Comparison of ENCODE assay signal across 9 cellular contexts in the genomic region with DNA sequence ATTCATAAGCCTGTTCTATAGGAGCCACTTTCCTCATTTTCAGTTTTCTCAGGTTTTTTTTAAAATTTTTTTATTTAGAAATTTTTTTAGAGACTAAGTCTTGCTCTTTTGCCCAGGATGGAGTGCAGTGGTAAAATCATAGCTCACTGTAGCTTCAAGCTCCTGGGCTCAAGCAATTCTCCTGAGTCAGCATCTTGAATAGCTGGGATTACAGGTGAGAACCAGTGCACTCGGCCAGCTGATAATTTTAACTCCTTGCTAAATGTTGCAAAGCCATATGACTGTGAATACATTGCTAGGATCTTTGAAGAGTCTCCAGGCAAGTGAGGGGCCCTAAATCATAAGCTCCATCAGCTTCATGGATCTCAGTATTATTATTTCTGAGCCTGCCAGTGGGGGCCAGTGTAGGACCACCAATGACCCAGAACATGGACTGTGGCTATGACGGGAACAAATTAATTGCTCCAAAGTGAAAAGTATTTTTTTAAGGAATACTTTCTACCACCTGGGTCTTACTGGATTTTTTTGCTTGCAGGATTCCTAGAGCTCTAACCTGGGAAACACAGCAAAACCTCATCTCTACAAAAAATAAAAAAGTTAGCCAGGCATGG. TPM values are rescaled to one million over a fixed set of nuclear protein-coding genes. Genes with fewer than 3 reads are reported as not detected.
DNase-seq lines count a peak whose midpoint lies in the region; ATAC-seq, FAIRE-seq and TF ChIP-seq lines count a peak whose summit lies in the region.
"Had no signal": no experiment of that assay in that cellular context is flagged by ENCODE, and none has a peak within 500 bp of the region (broad histone marks: within the 10 kb centered on the region; RNA-seq: fewer than 3 reads in every experiment).

No MANE protein-coding gene starts in this region.

- H3K4me3 Mint-ChIP-seq in Calu3 (ENCODE audit: low read depth, unreplicated experiment) = no peak overlapping the region
- H3K4me3 Mint-ChIP-seq: naive thymus-derived CD8-positive, alpha-beta T cell had no signal

- H3K4me1 ChIP-seq in HEK293 (ENCODE audit: control insufficient read depth, insufficient read depth, low read length) (no peaks in the 10 kb centered on the region), keratinocyte (ENCODE audit: control insufficient read depth, extremely low read depth, insufficient read depth, low read length) (no peaks in the 10 kb centered on the region), upper lobe of left lung (peaks cover 0 to 4% (median 2%) of the 10 kb centered on the region in 4 donors), ascending aorta (no peaks in the 10 kb centered on the region)

- H3K27me3 Mint-ChIP-seq in Calu3 (ENCODE audit: unreplicated experiment) = no peaks in the 10 kb centered on the region

- TF ChIP-seq CTCF in Calu3 (IDR thresholded peaks at IDR 0.05; ENCODE audit: unreplicated experiment) (no peak), HEK293 (tag by site-specific recombination; IDR thresholded peaks at IDR 0.05) (peak; percentile 38), SU-DHL-6 (IDR thresholded peaks at IDR 0.05; ENCODE audit: insufficient read depth, low read length, poor library complexity, severe bottlenecking) (peak; percentile 28), keratinocyte (optimal IDR thresholded peaks at IDR 0.05 in 1 of 3, IDR thresholded peaks at IDR 0.05 in 1 of 3, conservative IDR thresholded peaks at IDR 0.05 in 1 of 3; ENCODE audit: extremely low read depth in 1 of 3, insufficient read depth in 2 of 3, low read length in 3 of 3) (peak in 2 of 3 experiments; percentile 17 to 39), upper lobe of left lung (IDR thresholded peaks at IDR 0.05) (peak in 2 of 6 experiments; percentile 40 to 41), ascending aorta (IDR thresholded peaks at IDR 0.05) (no peak)

- H3K4me3 ChIP-seq in HEK293 (ENCODE audit: low read depth, low read length) (no peak overlapping the region), SU-DHL-6 (ENCODE audit: insufficient read depth, low read length, poor library complexity, severe bottlenecking) (no peak overlapping the region), keratinocyte (ENCODE audit: control insufficient read depth in 2 of 3, extremely low read depth in 1 of 3, insufficient read depth in 2 of 3, low read depth in 1 of 3, low read length in 3 of 3) (no peak overlapping the region), upper lobe of left lung (no peak overlapping the region), ascending aorta (no peak overlapping the region)

- DNase-seq in Calu3 (peak; percentile 47), keratinocyte (ENCODE audit: low read depth, low spot score) (no peak), upper lobe of left lung (no peak), ascending aorta (ENCODE audit: low spot score in 2 of 2) (no peak)
- no peak for DNase-seq in stimulated activated CD4-positive, alpha-beta T cell treated with anti-CD3 and anti-CD28 coated beads, Interleukin-4, amount 100 ng/mL, for 1 hour
- DNase-seq: naive thymus-derived CD8-positive, alpha-beta T cell had no signal

- H3K27me3 ChIP-seq in SU-DHL-6 (ENCODE audit: low read length) (no peaks in the 10 kb centered on the region), keratinocyte (ENCODE audit: control insufficient read depth, extremely low read depth, insufficient read depth, low read length) (no peaks in the 10 kb centered on the region), upper lobe of left lung (no peaks in the 10 kb centered on the region), ascending aorta (no peaks in the 10 kb centered on the region)

- intact Hi-C loops in Calu3 (cut with micrococcal nuclease; ENCODE audit: unreplicated experiment) = loop anchor here (1.0 to 5.0 kb wide), 2 partner anchors 41 to 116 kb away; no protein-coding TSS in a partner anchor
- intact Hi-C loops in ascending aorta (cut with DNase I) = no loop called here

- no peak overlapping the region for H3K27ac Mint-ChIP-seq in Calu3 (ENCODE audit: unreplicated experiment)
- H3K27ac Mint-ChIP-seq: naive thymus-derived CD8-positive, alpha-beta T cell had no signal

- 25 to 29% methylated on average over 2 of the region's 2 CpGs for WGBS in upper lobe of left lung, 2 donors

- no peaks in the 10 kb centered on the region for H3K36me3 ChIP-seq in HEK293 (ENCODE audit: control insufficient read depth in 2 of 2, insufficient read depth in 1 of 2, low read length in 2 of 2)
- no peaks in the 10 kb centered on the region for H3K36me3 ChIP-seq in SU-DHL-6 (ENCODE audit: low read length)
- no peaks in the 10 kb centered on the region for H3K36me3 ChIP-seq in keratinocyte (ENCODE audit: control insufficient read depth in 2 of 2, extremely low read depth in 1 of 2, insufficient read depth in 2 of 2, low read length in 2 of 2)
- H3K36me3 ChIP-seq in upper lobe of left lung = no peaks in the 10 kb centered on the region
- H3K36me3 ChIP-seq in ascending aorta = no peaks in the 10 kb centered on the region

- POLR2A ChIA-PET in HEK293 (lab: Yijun Ruan, JAX) = interaction anchor here (6.4 kb wide), 1 partner anchor 14 kb away, joined by 62 read pairs; a partner anchor contains a TSS

- FAIRE-seq in keratinocyte (lab: Jason Lieb, UNC) = no peak

- H3K79me2 ChIP-seq in SU-DHL-6 (ENCODE audit: insufficient read depth, low read length) (no peaks in the 10 kb centered on the region), keratinocyte (ENCODE audit: control insufficient read depth, insufficient read depth, low read length) (no peaks in the 10 kb centered on the region)

- CTCF ChIA-PET in Calu3 (lab: Charles Lee) (interaction anchor here (0.6 to 2.2 kb wide), 5 partner anchors 15 to 193 kb away, joined by 3 to 21 read pairs (median 4); a partner anchor contains a TSS), HEK293 (lab: Yijun Ruan, JAX) (interaction anchor here (0.6 to 3.7 kb wide), 30 partner anchors 8 to 1307 kb away, joined by 3 to 27 read pairs (median 4); a partner anchor contains a TSS)

- TF ChIP-seq POLR2A in upper lobe of left lung (IDR thresholded peaks at IDR 0.05) = no peak

- no TSS peak for BruUV-seq in Calu3 (replicated peaks; lab: Mats Ljungman, UMichigan)

- TF ChIP-seq EP300 in upper lobe of left lung (IDR thresholded peaks at IDR 0.05) = no peak

- dilution Hi-C loops in keratinocyte (cut with MboI; ENCODE audit: extremely low pct_ligation_motif_present, low sequenced_read_pairs) = no loop called here

- H4K20me1 ChIP-seq in SU-DHL-6 (ENCODE audit: low read depth, low read length) (no peaks in the 10 kb centered on the region), keratinocyte (ENCODE audit: control insufficient read depth, extremely low read depth, insufficient read depth, low read length) (no peaks in the 10 kb centered on the region)

- H3K9me2 ChIP-seq in SU-DHL-6 (replicated peaks; ENCODE audit: insufficient read depth, low read length) = no peaks in the 10 kb centered on the region

- no peaks in the 10 kb centered on the region for H3K9me3 Mint-ChIP-seq in Calu3 (ENCODE audit: low read depth, unreplicated experiment)
- H3K9me3 Mint-ChIP-seq: naive thymus-derived CD8-positive, alpha-beta T cell had no signal

- H3K4me1 Mint-ChIP-seq in Calu3 (ENCODE audit: low read depth, unreplicated experiment) = peaks cover 5% of the 10 kb centered on the region

- H3K4me2 ChIP-seq in SU-DHL-6 (ENCODE audit: low read depth, low read length, poor library complexity, severe bottlenecking) (no peak overlapping the region), keratinocyte (ENCODE audit: control insufficient read depth, extremely low read depth, insufficient read depth, low read depth, low read length) (no peak overlapping the region)

- H2AFZ ChIP-seq in SU-DHL-6 (ENCODE audit: low read depth, low read length, severe bottlenecking) = no peak overlapping the region
- H2AFZ ChIP-seq in keratinocyte (ENCODE audit: control insufficient read depth, low read length) = no peak overlapping the region

- 0 out of 2 replicates have a peak, but pooled peaks cover 8% of the 10 kb centered on the region for H3F3A ChIP-seq in SU-DHL-6 (ENCODE audit: insufficient read depth)

- no peak overlapping the region for H3K9ac ChIP-seq in SU-DHL-6 (ENCODE audit: low read length)
- no peak overlapping the region for H3K9ac ChIP-seq in keratinocyte (ENCODE audit: control insufficient read depth, extremely low read depth, insufficient read depth, low read length)

- no peak overlapping the region for H3K27ac ChIP-seq in HEK293 (ENCODE audit: extremely low read depth, low read depth, low read length)
- H3K27ac ChIP-seq in SU-DHL-6 (ENCODE audit: low read depth, low read length) = no peak overlapping the region
- no peak overlapping the region for H3K27ac ChIP-seq in keratinocyte (ENCODE audit: control insufficient read depth, insufficient read depth, low read length)
- no peak overlapping the region for H3K27ac ChIP-seq in upper lobe of left lung
- no peak overlapping the region for H3K27ac ChIP-seq in ascending aorta

- ATAC-seq in HG02970 (IDR thresholded peaks at IDR 0.05; ENCODE audit: low FRiP score, unreplicated experiment) = no peak
- ATAC-seq in upper lobe of left lung (ENCODE audit: low FRiP score in 2 of 2) = no peak

- no peaks in the 10 kb centered on the region for H3K9me1 ChIP-seq in keratinocyte (ENCODE audit: control insufficient read depth, extremely low read depth, insufficient read depth, low read length)

- H3K36me3 Mint-ChIP-seq in Calu3 (ENCODE audit: insufficient read depth, unreplicated experiment) = peaks cover 1% of the 10 kb centered on the region
- H3K36me3 Mint-ChIP-seq: naive thymus-derived CD8-positive, alpha-beta T cell had no signal

- H3K9me3 ChIP-seq in HEK293 (ENCODE audit: control insufficient read depth, insufficient read depth, low read depth, low read length) (no peaks in the 10 kb centered on the region), SU-DHL-6 (ENCODE audit: insufficient read depth, low read length) (no peaks in the 10 kb centered on the region), keratinocyte (ENCODE audit: control insufficient read depth, low read depth, low read length) (no peaks in the 10 kb centered on the region), upper lobe of left lung (no peaks in the 10 kb centered on the region), ascending aorta (no peaks in the 10 kb centered on the region)

RNA-seq across cellular contexts. Expression of a gene that starts 5.7 kb away (rescaled TPM):
- total RNA-seq in Calu3 (2022) (28.7 and 32.6 TPM in 2 replicates), upper lobe of left lung (100 to 1,000 TPM in 1 of 6 donors, 10 to 100 TPM in 5; 56.4 to 122 (median 74.2) TPM), ascending aorta (18.9 TPM)
- polyA plus RNA-seq in keratinocyte = 15.1 to 26.8 TPM (median 23.2 TPM) in 3 replicates
- 34.1 TPM for polyA plus RNA-seq in keratinocyte (2011; ENCODE audit: low read depth)
- 10.5 and 17.7 TPM in 2 replicates for polyA plus RNA-seq in keratinocyte (2011; cell fraction: cytosol; rRNA removed)
- 46.7 and 50.6 TPM in 2 replicates for polyA plus RNA-seq in keratinocyte (2011; cell fraction: nucleus; rRNA removed)
- 20.8 and 21.7 TPM in 2 replicates for polyA plus RNA-seq in keratinocyte (2012; ENCODE audit: low replicate concordance)
- 22.4 to 74.2 TPM (median 39.7 TPM) in 3 replicates for polyA minus RNA-seq in keratinocyte
- 37.0 TPM for polyA minus RNA-seq in keratinocyte (2011; cell fraction: cytosol; rRNA and poly(A)+ RNA removed)
- 39.6 and 86.7 TPM in 2 replicates for polyA minus RNA-seq in keratinocyte (2011; cell fraction: nucleus; rRNA and poly(A)+ RNA removed)

RNA-seq across cellular contexts. Expression of a gene that starts 14.7 kb away (rescaled TPM):
- total RNA-seq in Calu3 (2022) (256 and 259 TPM in 2 replicates), upper lobe of left lung (100 to 1,000 TPM in 5 of 6 donors, 10 to 100 TPM in 1; 46.1 to 318 (median 183) TPM), ascending aorta (133 TPM)
- 138 to 378 TPM (median 274 TPM) in 3 replicates for polyA plus RNA-seq in keratinocyte
- polyA plus RNA-seq in keratinocyte (2011; ENCODE audit: low read depth) = 591 TPM
- 61.0 and 96.2 TPM in 2 replicates for polyA plus RNA-seq in keratinocyte (2011; cell fraction: cytosol; rRNA removed)
- 423 and 629 TPM in 2 replicates for polyA plus RNA-seq in keratinocyte (2011; cell fraction: nucleus; rRNA removed)
- polyA plus RNA-seq in keratinocyte (2012; ENCODE audit: low replicate concordance) = 480 and 505 TPM in 2 replicates
- 121 to 253 TPM (median 189 TPM) in 3 replicates for polyA minus RNA-seq in keratinocyte
- 141 TPM for polyA minus RNA-seq in keratinocyte (2011; cell fraction: cytosol; rRNA and poly(A)+ RNA removed)
- polyA minus RNA-seq in keratinocyte (2011; cell fraction: nucleus; rRNA and poly(A)+ RNA removed) = 357 and 483 TPM in 2 replicates

RNA-seq across cellular contexts. Expression of a gene that starts 55.5 kb away (rescaled TPM):
- total RNA-seq in Calu3 (2022) (12.7 and 13.2 TPM in 2 replicates), upper lobe of left lung (10 to 100 TPM in 4 of 6 donors, 1 to 10 TPM in 2; 4.9 to 16.6 (median 12.7) TPM), ascending aorta (20.4 TPM)
- 29.7 to 33.4 TPM (median 30.8 TPM) in 3 replicates for polyA plus RNA-seq in keratinocyte
- polyA plus RNA-seq in keratinocyte (2011; ENCODE audit: low read depth) = 7.8 TPM
- 27.7 and 29.1 TPM in 2 replicates for polyA plus RNA-seq in keratinocyte (2011; cell fraction: cytosol; rRNA removed)
- 16.9 and 17.8 TPM in 2 replicates for polyA plus RNA-seq in keratinocyte (2011; cell fraction: nucleus; rRNA removed)
- 19.0 and 26.9 TPM in 2 replicates for polyA plus RNA-seq in keratinocyte (2012; ENCODE audit: low replicate concordance)
- polyA minus RNA-seq in keratinocyte = 16.3 to 23.5 TPM (median 20.6 TPM) in 3 replicates
- polyA minus RNA-seq in keratinocyte (2011; cell fraction: cytosol; rRNA and poly(A)+ RNA removed) = 14.2 TPM
- 4.5 and 6.6 TPM in 2 replicates for polyA minus RNA-seq in keratinocyte (2011; cell fraction: nucleus; rRNA and poly(A)+ RNA removed)

Comparison
In these comparisons a context has a peak if more than half of its experiments do, and no peak if none do; other contexts are left out.
1. CTCF ChIP-seq: peak in HEK293 (single experiment), SU-DHL-6 (single experiment) and keratinocyte (2 of 3); none in Calu3 (single experiment) and ascending aorta (0 of 3).